25 cellular contexts compared by ENCODE assay signal in the genomic region with DNA sequence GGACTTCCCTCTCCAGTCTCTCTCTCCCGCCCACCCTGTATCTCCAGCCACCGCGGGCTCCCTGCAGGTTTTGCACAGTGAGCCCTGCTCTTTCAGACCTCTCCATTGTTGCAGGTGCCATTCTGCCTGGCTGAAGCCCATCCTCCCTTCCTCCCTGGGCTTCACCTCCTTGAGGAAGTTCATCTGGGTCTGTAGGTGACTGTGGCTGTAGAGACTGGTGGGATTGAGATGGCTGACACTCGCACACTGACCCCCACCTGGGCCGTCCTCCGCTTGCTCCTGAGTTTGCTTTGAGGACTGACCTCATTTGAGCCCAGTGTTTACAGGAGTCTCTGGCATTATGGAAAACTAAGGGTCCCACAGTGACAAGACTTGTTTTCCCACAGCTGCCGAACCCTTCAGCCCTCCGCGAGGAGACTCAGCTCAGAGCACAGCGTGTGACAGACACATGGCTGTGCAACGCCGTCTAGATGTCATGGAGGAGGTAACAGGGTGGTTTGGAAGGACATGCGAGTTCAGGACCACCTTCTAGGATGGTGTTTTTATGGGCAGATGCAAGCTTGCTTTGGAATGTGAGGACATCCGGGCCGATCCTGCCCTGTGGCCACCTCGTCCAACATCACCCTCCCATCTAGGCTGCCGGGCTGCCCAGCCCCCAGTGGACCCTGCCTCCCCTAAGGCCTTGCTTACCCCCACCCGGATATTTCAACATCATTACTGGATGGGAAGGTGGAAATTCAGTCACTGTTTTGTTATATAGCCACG. TPM values are rescaled to one million over a fixed set of nuclear protein-coding genes. Genes with fewer than 3 reads are reported as not detected.
DNase-seq lines count a peak whose midpoint lies in the region; TF ChIP-seq lines count a peak whose summit lies in the region.
"Had no signal": no experiment of that assay in that cellular context is flagged by ENCODE, and none has a peak within 500 bp of the region (broad histone marks: within the 10 kb centered on the region; RNA-seq: fewer than 3 reads in every experiment).

No MANE protein-coding gene starts in this region.

- H3K36me3 Mint-ChIP-seq in endodermal cell (ENCODE audit: low read depth) (no peaks in the 10 kb centered on the region), osteocyte (ENCODE audit: unreplicated experiment) (peaks cover 29% of the 10 kb centered on the region)

- H3K4me1 Mint-ChIP-seq in endodermal cell, result peaks cover 5% of the 10 kb centered on the region
- H3K4me1 Mint-ChIP-seq in osteocyte (ENCODE audit: unreplicated experiment), result peaks cover 51% of the 10 kb centered on the region

- in situ Hi-C loops in HAP-1 (cut with MboI; ENCODE audit: low sequenced_read_pairs), result loop anchor here (10.0 kb wide), 1 partner anchor 73 kb away; no protein-coding TSS in a partner anchor

- H3K27ac ChIP-seq in endodermal cell (ENCODE audit: low read depth, low read length), result no peak overlapping the region
- H3K27ac ChIP-seq: 22Rv1, BLaER1, GM23248, KMS-11 had no signal

- TF ChIP-seq CTCF in endodermal cell (conservative IDR thresholded peaks at IDR 0.05) (no peak), osteocyte (IDR thresholded peaks at IDR 0.05) (no peak)

- H3K4me1 ChIP-seq in endodermal cell (ENCODE audit: control insufficient read depth, insufficient read depth, low read length), result no peaks in the 10 kb centered on the region
- H3K4me1 ChIP-seq in HAP-1, result peaks cover 20% of the 10 kb centered on the region

- H3K27ac Mint-ChIP-seq in endodermal cell, result no peak overlapping the region
- peak overlapping the region; percentile 7 for H3K27ac Mint-ChIP-seq in osteocyte (ENCODE audit: unreplicated experiment)
- H3K27ac Mint-ChIP-seq: CD4-positive, alpha-beta T cell had no signal

- H3K27me3 ChIP-seq in H7 (ENCODE audit: control insufficient read depth, insufficient read depth, low read length) (no peaks in the 10 kb centered on the region), endodermal cell (ENCODE audit: control insufficient read depth, insufficient read depth, low read length, poor library complexity, severe bottlenecking) (no peaks in the 10 kb centered on the region), HAP-1 (ENCODE audit: low read depth) (0 out of 2 replicates have a peak, but pooled peaks cover 3% of the 10 kb centered on the region)
- H3K27me3 ChIP-seq: BLaER1 had no signal

- no peak overlapping the region for H3K4me3 Mint-ChIP-seq in endodermal cell
- H3K4me3 Mint-ChIP-seq in osteocyte (ENCODE audit: unreplicated experiment), result no peak overlapping the region
- H3K4me3 Mint-ChIP-seq: CD4-positive, alpha-beta T cell had no signal

- 82 to 91% methylated on average over 12 to 17 of the region's 19 CpGs for WGBS in endodermal cell (ENCODE audit: insufficient coverage in 1 of 2, insufficient read length in 1 of 2), 2 experiments

- H3K4me3 ChIP-seq in H7 (ENCODE audit: insufficient read depth, low read depth, low read length), result no peak overlapping the region
- no peak overlapping the region for H3K4me3 ChIP-seq in endodermal cell (ENCODE audit: low read length)
- H3K4me3 ChIP-seq in HAP-1, result no peak overlapping the region
- H3K4me3 ChIP-seq: BLaER1, GM23248 had no signal

- H3K9me3 Mint-ChIP-seq in endodermal cell (no peaks in the 10 kb centered on the region), osteocyte (ENCODE audit: unreplicated experiment) (no peaks in the 10 kb centered on the region)
- H3K9me3 Mint-ChIP-seq: CD4-positive, alpha-beta T cell had no signal

- H3K9me3 ChIP-seq in endodermal cell (ENCODE audit: control insufficient read depth, low read length) (no peaks in the 10 kb centered on the region), HAP-1 (no peaks in the 10 kb centered on the region)
- H3K9me3 ChIP-seq: BLaER1 had no signal

- no peaks in the 10 kb centered on the region for H3K36me3 ChIP-seq in H7 (replicated peaks; ENCODE audit: control insufficient read depth, insufficient read depth, low read length)
- H3K36me3 ChIP-seq in endodermal cell (ENCODE audit: control insufficient read depth, insufficient read depth, low read length), result no peaks in the 10 kb centered on the region
- H3K36me3 ChIP-seq in HAP-1 (replicated peaks), result no peaks in the 10 kb centered on the region
- H3K36me3 ChIP-seq: BLaER1 had no signal

- H3K9ac ChIP-seq in endodermal cell (ENCODE audit: extremely low read depth, low read length, poor library complexity, severe bottlenecking), result no peak overlapping the region
- H3K9ac ChIP-seq: BLaER1, GM23248, KMS-11 had no signal

- H3K27me3 Mint-ChIP-seq in endodermal cell (ENCODE audit: insufficient read depth) (peaks cover 10% of the 10 kb centered on the region), osteocyte (ENCODE audit: unreplicated experiment) (no peaks in the 10 kb centered on the region)

- DNase-seq in NCI-H146 (lab: John Stamatoyannopoulos, UW) (peak; percentile 43), NCI-H146 treated with DMSO at 0.1 percent for 48 hours (lab: John Stamatoyannopoulos, UW; ENCODE audit: unreplicated experiment) (no peak), H7 (peak; percentile 50), endodermal cell (peak; percentile 64), osteocyte (ENCODE audit: extremely low spot score, unreplicated experiment) (no peak), HAP-1 (ENCODE audit: low spot score in 2 of 2) (no peak), SKM-1 treated with dmso at 0.1 percent for 144 hours (lab: John Stamatoyannopoulos, UW; ENCODE audit: unreplicated experiment) (no peak), OCI-M1 (lab: John Stamatoyannopoulos, UW) (no peak)
- DNase-seq: ACHN; CD4-positive, alpha-beta T cell; COR-L47; DMS 273 treated with DMSO at 0.1 percent for 48 hours; DND-41; GM23248; IMR-90; NCI-H1105 treated with DMSO at 0.1 percent for 48 hours; NCI-H1694 treated with DMSO at 0.1 percent for 48 hours; NCI-H2081 treated with DMSO at 0.1 percent for 48 hours; NCI-H2171 treated with DMSO at 0.1 percent for 48 hours; NCI-H524 treated with DMSO at 0.1 percent for 48 hours; NCI-H82; SHP77 had no signal

RNA-seq across cellular contexts. Expression of a gene that starts 9.3 kb away (rescaled TPM):
- total RNA-seq in H7 (2014; rRNA removed; shearing (Covaris generic)), result 4.9 and 5.1 TPM in 2 replicates
- total RNA-seq in endodermal cell, result 10 to 100 TPM in 1 of 2 donors, 1 to 10 TPM in 1; 8.4 to 14.9 TPM
- 4.3 TPM for polyA plus RNA-seq in endodermal cell (2013, experiment 1 of 2)
- 6.5 TPM for polyA plus RNA-seq in endodermal cell (2013, experiment 2 of 2)
- 125 and 131 TPM in 2 replicates for total RNA-seq in osteocyte
- total RNA-seq: CD4-positive, alpha-beta T cell had no signal

Comparison
In these comparisons a context has a peak if more than half of its experiments do, and no peak if none do; other contexts are left out.
1. DNase-seq: peak in NCI-H146 (single experiment), H7 (single experiment) and endodermal cell (single experiment); none in NCI-H146 treated with DMSO at 0.1 percent for 48 hours (single experiment), osteocyte (single experiment), HAP-1 (0 of 2), SKM-1 treated with dmso at 0.1 percent for 144 hours (single experiment) and OCI-M1 (single experiment).